Comparison of ENCODE assay signal across 27 cellular contexts in genomic region chr3:143182861-143183667, GRCh38.
DNase-seq lines count a peak whose midpoint lies in the region; ATAC-seq and TF ChIP-seq lines count a peak whose summit lies in the region.
"Had no signal": no experiment of that assay in that cellular context is flagged by ENCODE, and none has a peak within 500 bp of the region (broad histone marks: within the 10 kb centered on the region; RNA-seq: fewer than 3 reads in every experiment).

No MANE protein-coding gene starts in this region.

- H2AFZ ChIP-seq in Loucy (ENCODE audit: low read length) (peak overlapping the region; percentile 29; the same call in 1 of the 2 replicates), Karpas-422 (ENCODE audit: low read length) (no peak overlapping the region)

- H3K4me3 ChIP-seq in CD8-positive, alpha-beta T cell (ENCODE audit: low read depth, low read length) = no peak overlapping the region
- no peak overlapping the region for H3K4me3 ChIP-seq in Loucy (ENCODE audit: low read length, poor library complexity, severe bottlenecking)
- H3K4me3 ChIP-seq in adipocyte (ENCODE audit: low read length) = no peak overlapping the region
- no peak overlapping the region for H3K4me3 ChIP-seq in naive thymus-derived CD4-positive, alpha-beta T cell (ENCODE audit: low read length)
- H3K4me3 ChIP-seq in Karpas-422 (ENCODE audit: low read length) = no peak overlapping the region
- H3K4me3 ChIP-seq in Peyer's patch = no peak overlapping the region
- H3K4me3 ChIP-seq: BLaER1 treated with 17β-estradiol and CSF1 and Interleukin-3, amounts not matched to agents 10 nM and 100 nM; esophagus muscularis mucosa; SK-N-MC; spleen; upper lobe of left lung had no signal

- H3K9ac ChIP-seq in Loucy (ENCODE audit: low read depth, low read length, poor library complexity, severe bottlenecking) = no peak overlapping the region
- H3K9ac ChIP-seq in adipocyte (ENCODE audit: low read length) = no peak overlapping the region
- no peak overlapping the region for H3K9ac ChIP-seq in Karpas-422 (ENCODE audit: low read length)
- H3K9ac ChIP-seq: BLaER1 treated with 17β-estradiol and CSF1 and Interleukin-3, amounts not matched to agents 10 nM and 100 nM had no signal

- H4K20me1 ChIP-seq in Loucy (ENCODE audit: insufficient read depth, low read length, poor library complexity, severe bottlenecking) (no peaks in the 10 kb centered on the region), Karpas-422 (ENCODE audit: insufficient read depth, low read depth, low read length) (no peaks in the 10 kb centered on the region)
- H4K20me1 ChIP-seq: BLaER1 treated with 17β-estradiol and CSF1 and Interleukin-3, amounts not matched to agents 10 nM and 100 nM had no signal

- H3K27me3 Mint-ChIP-seq in CD8-positive, alpha-beta T cell (ENCODE audit: low read depth) = no peaks in the 10 kb centered on the region
- H3K27me3 Mint-ChIP-seq in naive thymus-derived CD4-positive, alpha-beta T cell = no peaks in the 10 kb centered on the region
- H3K27me3 Mint-ChIP-seq: activated CD4-positive, alpha-beta T cell treated with anti-CD3 and anti-CD28 coated beads for 36 hours; activated naive CD8-positive, alpha-beta T cell treated with anti-CD3 and anti-CD28 coated beads, Interleukin-2, amount 10 ng/mL, durations not matched to agents 7 days and 5 days; IgD-negative memory B cell had no signal

- no peaks in the 10 kb centered on the region for H3K9me3 Mint-ChIP-seq in CD8-positive, alpha-beta T cell
- H3K9me3 Mint-ChIP-seq in naive thymus-derived CD4-positive, alpha-beta T cell = peaks cover 0 to 15% (median 0%) of the 10 kb centered on the region in 11 donors
- H3K9me3 Mint-ChIP-seq: IgD-negative memory B cell had no signal

- H3K4me1 ChIP-seq in CD8-positive, alpha-beta T cell (ENCODE audit: insufficient read depth, low read length) = peaks cover 5% of the 10 kb centered on the region
- H3K4me1 ChIP-seq in Loucy (ENCODE audit: insufficient read depth, low read length, poor library complexity, severe bottlenecking) = peaks cover 5% of the 10 kb centered on the region
- H3K4me1 ChIP-seq in adipocyte (ENCODE audit: control insufficient read depth, insufficient read depth, low read length) = no peaks in the 10 kb centered on the region
- no peaks in the 10 kb centered on the region for H3K4me1 ChIP-seq in naive thymus-derived CD4-positive, alpha-beta T cell (ENCODE audit: control insufficient read depth in 2 of 2, insufficient read depth in 2 of 2, low read length in 2 of 2)
- peaks cover 23% of the 10 kb centered on the region for H3K4me1 ChIP-seq in Karpas-422 (ENCODE audit: low read length)
- H3K4me1 ChIP-seq in Peyer's patch = no peaks in the 10 kb centered on the region
- H3K4me1 ChIP-seq: esophagus muscularis mucosa, upper lobe of left lung had no signal

- H3K36me3 ChIP-seq in CD8-positive, alpha-beta T cell (ENCODE audit: insufficient read depth, low read length) = no peaks in the 10 kb centered on the region
- H3K36me3 ChIP-seq in Loucy (ENCODE audit: insufficient read depth, low read length) (no peaks in the 10 kb centered on the region), adipocyte (ENCODE audit: control insufficient read depth, insufficient read depth, low read length, severe bottlenecking) (no peaks in the 10 kb centered on the region), Karpas-422 (ENCODE audit: insufficient read depth, low read length) (no peaks in the 10 kb centered on the region), Peyer's patch (no peaks in the 10 kb centered on the region)
- H3K36me3 ChIP-seq in naive thymus-derived CD4-positive, alpha-beta T cell (ENCODE audit: control insufficient read depth in 2 of 3, insufficient read depth in 3 of 3, low read length in 3 of 3) = no peaks in the 10 kb centered on the region
- H3K36me3 ChIP-seq: BLaER1 treated with 17β-estradiol and CSF1 and Interleukin-3, amounts not matched to agents 10 nM and 100 nM; esophagus muscularis mucosa; spleen; upper lobe of left lung had no signal

- H3F3A ChIP-seq in Loucy (ENCODE audit: low read depth) = no peaks in the 10 kb centered on the region

- H3K4me2 ChIP-seq in Loucy (ENCODE audit: low read depth, low read length, poor library complexity, severe bottlenecking) (no peak overlapping the region), Karpas-422 (ENCODE audit: low read depth, low read length, poor library complexity, severe bottlenecking) (no peak overlapping the region)

- no peak overlapping the region for H3K27ac ChIP-seq in CD8-positive, alpha-beta T cell (ENCODE audit: low read depth, low read length)
- no peak overlapping the region for H3K27ac ChIP-seq in naive thymus-derived CD4-positive, alpha-beta T cell (ENCODE audit: low read depth, low read length)
- no peak overlapping the region for H3K27ac ChIP-seq in Karpas-422 (ENCODE audit: low read length)
- no peak overlapping the region for H3K27ac ChIP-seq in Peyer's patch
- H3K27ac ChIP-seq: BLaER1 treated with 17β-estradiol and CSF1 and Interleukin-3, amounts not matched to agents 10 nM and 100 nM; esophagus muscularis mucosa; SK-N-MC; spleen; upper lobe of left lung had no signal

- no peak for ATAC-seq in CD8-positive, alpha-beta T cell
- ATAC-seq in naive thymus-derived CD4-positive, alpha-beta T cell = no peak
- no peak for ATAC-seq in GM21528 (IDR thresholded peaks at IDR 0.05; ENCODE audit: low FRiP score, unreplicated experiment)
- ATAC-seq: activated CD4-positive, alpha-beta T cell treated with anti-CD3 and anti-CD28 coated beads for 36 hours; activated CD8-positive, alpha-beta T cell treated with anti-CD3 and anti-CD28 coated beads, Interleukin-2, amount 10 ng/mL, durations not matched to agents 7 days and 5 days; right cardiac atrium had no signal

- no peaks in the 10 kb centered on the region for H3K36me3 Mint-ChIP-seq in CD8-positive, alpha-beta T cell
- H3K36me3 Mint-ChIP-seq in naive thymus-derived CD4-positive, alpha-beta T cell = peaks cover 0 to 14% (median 0%) of the 10 kb centered on the region in 5 donors
- H3K36me3 Mint-ChIP-seq: IgD-negative memory B cell had no signal

- POLR2A ChIA-PET in CD8-positive, alpha-beta T cell (lab: Charles Lee) = no interaction called here
- POLR2A ChIA-PET in naive thymus-derived CD4-positive, alpha-beta T cell (lab: Charles Lee) = interaction anchor here (0.5 to 1.1 kb wide), 2 partner anchors 16 to 39 kb away, joined by 3 read pairs; no protein-coding TSS in a partner anchor

- H3K9me3 ChIP-seq in CD8-positive, alpha-beta T cell (ENCODE audit: low read length) = no peaks in the 10 kb centered on the region
- H3K9me3 ChIP-seq in Loucy (ENCODE audit: insufficient read depth, low read depth, low read length) (no peaks in the 10 kb centered on the region), adipocyte (ENCODE audit: control insufficient read depth, low read length) (no peaks in the 10 kb centered on the region), Karpas-422 (ENCODE audit: low read length) (no peaks in the 10 kb centered on the region), Peyer's patch (no peaks in the 10 kb centered on the region)
- no peaks in the 10 kb centered on the region for H3K9me3 ChIP-seq in naive thymus-derived CD4-positive, alpha-beta T cell (ENCODE audit: control insufficient read depth in 2 of 3, low read length in 3 of 3)
- H3K9me3 ChIP-seq: upper lobe of left lung had no signal

- H3K4me3 Mint-ChIP-seq in CD8-positive, alpha-beta T cell = peak overlapping the region; percentile 26
- peak overlapping the region in 9 of 10 donors; percentile 1 to 63 (median 38) for H3K4me3 Mint-ChIP-seq in naive thymus-derived CD4-positive, alpha-beta T cell
- H3K4me3 Mint-ChIP-seq: activated CD4-positive, alpha-beta T cell treated with anti-CD3 and anti-CD28 coated beads for 36 hours; activated CD8-positive, alpha-beta T cell treated with anti-CD3 and anti-CD28 coated beads, Interleukin-2, amount 10 ng/mL, durations not matched to agents 7 days and 5 days; activated naive CD8-positive, alpha-beta T cell treated with anti-CD3 and anti-CD28 coated beads, Interleukin-2, amount 10 ng/mL, durations not matched to agents 7 days and 5 days had no signal

- no peaks in the 10 kb centered on the region for H3K27me3 ChIP-seq in CD8-positive, alpha-beta T cell (ENCODE audit: insufficient read depth, low read length)
- H3K27me3 ChIP-seq in Loucy (ENCODE audit: insufficient read depth, low read length, poor library complexity, severe bottlenecking) = no peaks in the 10 kb centered on the region
- no peaks in the 10 kb centered on the region for H3K27me3 ChIP-seq in adipocyte (replicated peaks; ENCODE audit: control insufficient read depth, insufficient read depth, low read length)
- H3K27me3 ChIP-seq in naive thymus-derived CD4-positive, alpha-beta T cell (ENCODE audit: control insufficient read depth in 2 of 2, insufficient read depth in 2 of 2, low read length in 2 of 2) = no peaks in the 10 kb centered on the region
- H3K27me3 ChIP-seq in Karpas-422 (ENCODE audit: low read length) = no peaks in the 10 kb centered on the region
- no peaks in the 10 kb centered on the region for H3K27me3 ChIP-seq in Peyer's patch
- H3K27me3 ChIP-seq: BLaER1 treated with 17β-estradiol and CSF1 and Interleukin-3, amounts not matched to agents 10 nM and 100 nM; esophagus muscularis mucosa; spleen; upper lobe of left lung had no signal

- TF ChIP-seq CTCF in CD8-positive, alpha-beta T cell (IDR thresholded peaks at IDR 0.05) = no peak
- TF ChIP-seq CTCF in Loucy (conservative IDR thresholded peaks at IDR 0.05; ENCODE audit: low read length) (no peak), Peyer's patch (IDR thresholded peaks at IDR 0.05) (no peak)

- H3K9me2 ChIP-seq in Loucy (replicated peaks; ENCODE audit: low read depth, low read length) (no peaks in the 10 kb centered on the region), Karpas-422 (replicated peaks; ENCODE audit: insufficient read depth, low read length) (no peaks in the 10 kb centered on the region)

- H3K27ac Mint-ChIP-seq in CD8-positive, alpha-beta T cell = no peak overlapping the region
- H3K27ac Mint-ChIP-seq in naive thymus-derived CD4-positive, alpha-beta T cell = peak overlapping the region in 7 of 9 donors; percentile 19 to 47 (median 26)
- H3K27ac Mint-ChIP-seq: activated CD8-positive, alpha-beta T cell treated with anti-CD3 and anti-CD28 coated beads, Interleukin-2, amount 10 ng/mL, durations not matched to agents 7 days and 5 days; activated naive CD8-positive, alpha-beta T cell treated with anti-CD3 and anti-CD28 coated beads, Interleukin-2, amount 10 ng/mL, durations not matched to agents 7 days and 5 days had no signal

- CTCF ChIA-PET in CD8-positive, alpha-beta T cell (lab: Charles Lee) = no interaction called here
- CTCF ChIA-PET in naive thymus-derived CD4-positive, alpha-beta T cell (lab: Charles Lee) = interaction anchor here (0.6 kb wide), 1 partner anchor 1002 kb away, joined by 3 read pairs; no protein-coding TSS in a partner anchor

- TF ChIP-seq POLR2A in Peyer's patch (IDR thresholded peaks at IDR 0.05) = no peak

- DNase-seq in CD8-positive, alpha-beta T cell = no peak
- DNase-seq in adipocyte (ENCODE audit: low read depth) (peak; percentile 52), Karpas-422 (no peak), Peyer's patch (no peak)
- DNase-seq in naive thymus-derived CD4-positive, alpha-beta T cell = no peak
- DNase-seq: activated CD4-positive, alpha-beta T cell treated with anti-CD3 and anti-CD28 coated beads for 36 hours; activated CD8-positive, alpha-beta T cell treated with anti-CD3 and anti-CD28 coated beads, Interleukin-2, amount 10 ng/mL, durations not matched to agents 7 days and 5 days; activated naive CD8-positive, alpha-beta T cell treated with anti-CD3 and anti-CD28 coated beads, Interleukin-2, amount 10 ng/mL, durations not matched to agents 7 days and 5 days; Calu3; central memory CD4-positive, alpha-beta T cell; kidney; mammary epithelial cell; NCI-H1436; NCI-H2107; NCI-H446; NCI-H774; posterior cingulate gyrus; right cardiac atrium; spleen; T-helper 2 cell; upper lobe of left lung had no signal

- intact Hi-C loops in CD8-positive, alpha-beta T cell (cut with DNase I, micrococcal nuclease) = no loop called here
- intact Hi-C loops in naive thymus-derived CD4-positive, alpha-beta T cell (cut with micrococcal nuclease) = loop anchor here in 1 of 2 donors (5.0 kb wide), 1 partner anchor 34 kb away; no protein-coding TSS in a partner anchor

- H3K4me1 Mint-ChIP-seq in CD8-positive, alpha-beta T cell (ENCODE audit: low read depth) = peaks cover 30% of the 10 kb centered on the region
- H3K4me1 Mint-ChIP-seq in naive thymus-derived CD4-positive, alpha-beta T cell = peaks cover 4 to 32% (median 26%) of the 10 kb centered on the region in 7 donors

- H3K79me2 ChIP-seq in Loucy (ENCODE audit: insufficient read depth, low read length) = no peaks in the 10 kb centered on the region
- H3K79me2 ChIP-seq in Karpas-422 (ENCODE audit: low read length) = no peaks in the 10 kb centered on the region
